ENCODE assay signal across 8 cellular contexts in the genomic region with DNA sequence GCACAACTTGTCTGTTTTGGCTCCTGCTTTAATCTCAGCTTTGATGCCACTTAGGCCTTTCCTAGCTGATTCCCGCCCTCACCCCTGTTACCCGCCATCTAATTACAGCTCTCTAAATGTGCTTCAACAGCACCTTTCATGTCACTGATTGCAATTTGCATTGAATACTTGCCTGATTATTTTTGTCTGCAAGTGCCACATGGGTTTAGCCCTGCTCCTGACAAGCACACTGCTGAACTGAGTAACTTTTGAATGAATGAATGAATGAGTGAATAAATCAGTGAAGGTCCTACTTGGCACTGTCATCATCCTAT. TPM values are rescaled to one million over a fixed set of nuclear protein-coding genes. Genes with fewer than 3 reads are reported as not detected.
DNase-seq lines count a peak whose midpoint lies in the region; ATAC-seq and TF ChIP-seq lines count a peak whose summit lies in the region.

No MANE protein-coding gene starts in this region.

- H3K4me3 ChIP-seq in Panc1 (ENCODE audit: low read depth in 2 of 2, low read length in 2 of 2), result peak overlapping the region; percentile 54 to 81
- H3K4me3 ChIP-seq in esophagus muscularis mucosa, result peak overlapping the region; percentile 70 to 84 (median 82)
- H3K4me3 ChIP-seq in retinal pigment epithelial cell (ENCODE audit: low read length), result peak overlapping the region; percentile 85

- no peak for TF ChIP-seq EP300 in esophagus muscularis mucosa (IDR thresholded peaks at IDR 0.05)

- no peak for TF ChIP-seq POLR2A in esophagus muscularis mucosa (IDR thresholded peaks at IDR 0.05; ENCODE audit: low read depth)

- DNase-seq in Panc1 (ENCODE audit: low read depth, low spot score) (no peak), esophagus muscularis mucosa (ENCODE audit: extremely low spot score) (no peak), retinal pigment epithelial cell (ENCODE audit: low read depth) (no peak), iPS-NIHi11 (ENCODE audit: low spot score) (no peak), HPDE6-E6E7 (ENCODE audit: extremely low spot score) (no peak), D341Med (ENCODE audit: low spot score) (no peak), NCI-H128 (lab: John Stamatoyannopoulos, UW; ENCODE audit: unreplicated experiment) (no peak)

- H3K27me3 ChIP-seq in Panc1 (ENCODE audit: control insufficient read depth, insufficient read depth, low read length), result no peaks in the 10 kb centered on the region
- no peaks in the 10 kb centered on the region for H3K27me3 ChIP-seq in esophagus muscularis mucosa

- 72% methylated on average over 2 of the region's 2 CpGs for WGBS in esophagus muscularis mucosa

- TF ChIP-seq CTCF in Panc1 (IDR thresholded peaks at IDR 0.05) (no peak), esophagus muscularis mucosa (IDR thresholded peaks at IDR 0.05) (no peak), retinal pigment epithelial cell (conservative IDR thresholded peaks at IDR 0.05; ENCODE audit: low read depth, low read length) (no peak)

- H3K36me3 ChIP-seq in Panc1 (ENCODE audit: control insufficient read depth, insufficient read depth, low read length) (no peaks in the 10 kb centered on the region), esophagus muscularis mucosa (no peaks in the 10 kb centered on the region)

- intact Hi-C loops in Panc1 (cut with micrococcal nuclease; ENCODE audit: unreplicated experiment), result no loop called here
- intact Hi-C loops in esophagus muscularis mucosa (cut with DNase I), result no loop called here

- peak; percentile 0 for ATAC-seq in GM19324 (IDR thresholded peaks at IDR 0.05; ENCODE audit: low FRiP score, unreplicated experiment)
- ATAC-seq in Panc1, result no peak

- H3K27ac ChIP-seq in Panc1 (ENCODE audit: low read length) (peak overlapping the region; percentile 82), esophagus muscularis mucosa (replicated peaks in 1 of 4) (peak overlapping the region; percentile 82 to 88 (median 86))

- H3K9me3 ChIP-seq in Panc1 (ENCODE audit: control insufficient read depth, insufficient read depth, low read depth, low read length) (peaks cover 10% of the 10 kb centered on the region; the same call in 1 of the 2 replicates), esophagus muscularis mucosa (no peaks in the 10 kb centered on the region)

- in situ Hi-C loops in Panc1 (cut with HindIII; ENCODE audit: low pct_unique_long_range_greater_than_20kb, low sequenced_read_pairs), result no loop called here

- CTCF ChIA-PET in Panc1 (lab: Charles Lee), result no interaction called here

- BruUV-seq in Panc1 (replicated peaks; lab: Mats Ljungman, UMichigan), result no TSS peak

- POLR2A ChIA-PET in Panc1 (lab: Charles Lee), result no interaction called here

- H3K4me1 ChIP-seq in Panc1 (ENCODE audit: control insufficient read depth, insufficient read depth, low read length), result peaks cover 29% of the 10 kb centered on the region
- peaks cover 15 to 28% (median 21%) of the 10 kb centered on the region in 4 donors for H3K4me1 ChIP-seq in esophagus muscularis mucosa

RNA-seq across cellular contexts. Expression of gene DCBLD1, which starts 0.6 kb away (rescaled TPM):
- total RNA-seq in Panc1 (2021; ENCODE audit: unreplicated experiment), result 29.0 TPM
- 20.1 TPM for polyA plus RNA-seq in Panc1 (2012; ENCODE audit: insufficient read length)
- total RNA-seq in esophagus muscularis mucosa, result 10 to 100 TPM in 2 of 4 donors, 1 to 10 TPM in 2; 3.8 to 11.6 (median 7.9) TPM

RNA-seq across cellular contexts. Expression of gene ROS1, which starts 56.1 kb away (rescaled TPM):
- total RNA-seq in Panc1 (2021; ENCODE audit: unreplicated experiment), result 0.10 TPM
- not detected for polyA plus RNA-seq in Panc1 (2012; ENCODE audit: insufficient read length)
- under 1 TPM in 2 of 4 donors, not detected in 2; under 0.01 to 0.06 TPM for total RNA-seq in esophagus muscularis mucosa
